19 cellular contexts compared by ENCODE assay signal in the genomic region with DNA sequence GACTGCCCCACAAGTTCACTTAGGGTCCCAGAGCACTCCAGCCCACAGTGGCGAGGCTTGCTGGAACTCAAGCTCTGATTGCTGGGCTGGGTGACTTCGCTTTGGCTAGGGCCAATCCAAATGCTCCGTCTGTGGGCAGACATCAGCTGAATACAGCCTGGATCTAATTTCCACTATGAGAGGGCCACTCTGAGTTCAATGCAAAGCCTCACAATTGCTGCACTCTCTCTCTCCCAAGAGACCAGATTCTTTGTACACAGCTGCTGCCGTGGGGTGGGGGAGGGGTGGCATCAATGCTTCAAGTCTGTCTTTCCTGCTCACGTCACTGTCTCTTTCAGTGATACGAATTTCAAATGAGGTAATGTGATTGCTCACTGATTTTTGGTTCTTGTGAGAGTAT. TPM values are rescaled to one million over a fixed set of nuclear protein-coding genes. Genes with fewer than 3 reads are reported as not detected.
A peak's percentile ranks its signal among the peaks of the same experiment; 100 is the strongest.
DNase-seq lines count a peak whose midpoint lies in the region; ATAC-seq, FAIRE-seq and TF ChIP-seq lines count a peak whose summit lies in the region.
"Had no signal": no experiment of that assay in that cellular context is flagged by ENCODE, and none has a peak within 500 bp of the region (broad histone marks: within the 10 kb centered on the region; RNA-seq: fewer than 3 reads in every experiment).

No MANE protein-coding gene starts in this region.

- DNase-seq in Right ventricle myocardium inferior (ENCODE audit: missing footprints) (no peak), left ventricle myocardium inferior (no peak), SK-N-DZ (ENCODE audit: low spot score) (peak; percentile 56), medulla oblongata (ENCODE audit: extremely low spot score) (peak; percentile 85), left colon (no peak), GM19239 (ENCODE audit: insufficient read length, low spot score) (no peak)
- DNase-seq in activated naive CD8-positive, alpha-beta T cell treated with anti-CD3 and anti-CD28 coated beads, Interleukin-2, amount 50 U/mL, for 24 hours: no peak
- DNase-seq: activated CD4-positive, alpha-beta memory T cell treated with anti-CD3 and anti-CD28 coated beads for 36 hours; activated T-cell treated with anti-CD3 and anti-CD28 coated beads, Interleukin-2, amount 50 U/mL, for 24 hours; effector memory CD4-positive, alpha-beta T cell; KG1; NCI-H1092; stimulated activated naive CD8-positive, alpha-beta T cell treated with anti-CD3 and anti-CD28 coated beads, Interleukin-15, amount 100 ng/mL, for 72 hours had no signal

- intact Hi-C loops in Right ventricle myocardium inferior (cut with DNase I) (no loop called here), left ventricle myocardium inferior (cut with micrococcal nuclease) (no loop called here), left colon (cut with DNase I, micrococcal nuclease) (no loop called here)

- H3K4me3 Mint-ChIP-seq in activated naive CD8-positive, alpha-beta T cell treated with anti-CD3 and anti-CD28 coated beads, Interleukin-2, amount 50 U/mL, for 24 hours: no peak overlapping the region
- H3K4me3 Mint-ChIP-seq: activated CD4-positive, alpha-beta memory T cell treated with anti-CD3 and anti-CD28 coated beads for 36 hours; activated T-cell treated with anti-CD3 and anti-CD28 coated beads, Interleukin-2, amount 50 U/mL, for 24 hours; stimulated activated naive CD8-positive, alpha-beta T cell treated with anti-CD3 and anti-CD28 coated beads, Interleukin-15, amount 100 ng/mL, for 72 hours had no signal

- H3K4me1 Mint-ChIP-seq in activated naive CD8-positive, alpha-beta T cell treated with anti-CD3 and anti-CD28 coated beads, Interleukin-2, amount 50 U/mL, for 24 hours: no peaks in the 10 kb centered on the region
- H3K4me1 Mint-ChIP-seq: stimulated activated naive CD8-positive, alpha-beta T cell treated with anti-CD3 and anti-CD28 coated beads, Interleukin-15, amount 100 ng/mL, for 72 hours had no signal

- peaks cover 4% of the 10 kb centered on the region for H3K4me1 ChIP-seq in left ventricle myocardium inferior

- H3K9me3 ChIP-seq in left ventricle myocardium inferior (replicated peaks): no peaks in the 10 kb centered on the region

- no peak for TF ChIP-seq CTCF in left ventricle myocardium inferior (IDR thresholded peaks at IDR 0.05; ENCODE audit: borderline replicate concordance)

- FAIRE-seq in GM19239 (lab: Jason Lieb, UNC): no peak
- FAIRE-seq: H54 had no signal

- ATAC-seq in Right ventricle myocardium inferior (peak; percentile 26), left colon (no peak), HG02798 (IDR thresholded peaks at IDR 0.05; ENCODE audit: poor library complexity, unreplicated experiment) (no peak)
- no peak for ATAC-seq in activated naive CD8-positive, alpha-beta T cell treated with anti-CD3 and anti-CD28 coated beads, Interleukin-2, amount 50 U/mL, for 24 hours
- ATAC-seq: activated naive CD4-positive, alpha-beta T cell treated with anti-CD3 and anti-CD28 coated beads, Interleukin-2, amount 50 U/mL, for 72 hours; stimulated activated naive CD8-positive, alpha-beta T cell treated with anti-CD3 and anti-CD28 coated beads, Interleukin-15, amount 100 ng/mL, for 72 hours had no signal

- no peaks in the 10 kb centered on the region for H3K36me3 Mint-ChIP-seq in activated naive CD8-positive, alpha-beta T cell treated with anti-CD3 and anti-CD28 coated beads, Interleukin-2, amount 50 U/mL, for 24 hours (ENCODE audit: low read depth)
- H3K36me3 Mint-ChIP-seq: activated CD4-positive, alpha-beta memory T cell treated with anti-CD3 and anti-CD28 coated beads for 36 hours had no signal

- H3K27ac ChIP-seq in left ventricle myocardium inferior (replicated peaks): no peak overlapping the region
- H3K27ac ChIP-seq: hepatocyte had no signal

- H3K27me3 Mint-ChIP-seq in activated naive CD8-positive, alpha-beta T cell treated with anti-CD3 and anti-CD28 coated beads, Interleukin-2, amount 50 U/mL, for 24 hours: peaks cover 12% of the 10 kb centered on the region

- no peaks in the 10 kb centered on the region for H3K36me3 ChIP-seq in left ventricle myocardium inferior

- peaks cover 6% of the 10 kb centered on the region for H3K9me3 Mint-ChIP-seq in activated naive CD8-positive, alpha-beta T cell treated with anti-CD3 and anti-CD28 coated beads, Interleukin-2, amount 50 U/mL, for 24 hours

- H3K4me3 ChIP-seq in left ventricle myocardium inferior: no peak overlapping the region
- H3K4me3 ChIP-seq: hepatocyte had no signal

- no peak overlapping the region for H3K27ac Mint-ChIP-seq in activated naive CD8-positive, alpha-beta T cell treated with anti-CD3 and anti-CD28 coated beads, Interleukin-2, amount 50 U/mL, for 24 hours
- H3K27ac Mint-ChIP-seq: activated CD4-positive, alpha-beta memory T cell treated with anti-CD3 and anti-CD28 coated beads for 36 hours; activated naive CD4-positive, alpha-beta T cell treated with anti-CD3 and anti-CD28 coated beads, Interleukin-2, amount 50 U/mL, for 72 hours; activated T-cell treated with anti-CD3 and anti-CD28 coated beads, Interleukin-2, amount 50 U/mL, for 24 hours; stimulated activated naive CD8-positive, alpha-beta T cell treated with anti-CD3 and anti-CD28 coated beads, Interleukin-15, amount 100 ng/mL, for 72 hours had no signal

- no peaks in the 10 kb centered on the region for H3K27me3 ChIP-seq in left ventricle myocardium inferior (ENCODE audit: low read depth)
- H3K27me3 ChIP-seq: hepatocyte had no signal

RNA-seq across cellular contexts. Expression of gene BPGM, which starts 47.3 kb away (rescaled TPM):
- 14.0 TPM for total RNA-seq in Right ventricle myocardium inferior
- 13.9 TPM for total RNA-seq in left ventricle myocardium inferior
- polyA plus RNA-seq in SK-N-DZ (2014; cell fraction: cytosol; rRNA removed): 23.5 and 26.7 TPM in 2 replicates
- polyA plus RNA-seq in SK-N-DZ (2014; cell fraction: nucleus; rRNA removed): 9.0 and 14.4 TPM in 2 replicates
- 1 to 10 TPM; 7.7 to 9.7 TPM for total RNA-seq in left colon

RNA-seq across cellular contexts. Expression of gene AKR1B15, which starts 50.5 kb away (rescaled TPM):
- total RNA-seq in Right ventricle myocardium inferior (not detected), left ventricle myocardium inferior (not detected), left colon (10 to 100 TPM in 1 of 2 donors, 1 to 10 TPM in 1; 7.8 to 14.0 TPM)
- not detected in 2 replicates for polyA plus RNA-seq in SK-N-DZ (2014; cell fraction: cytosol; rRNA removed)
- polyA plus RNA-seq in SK-N-DZ (2014; cell fraction: nucleus; rRNA removed): not detected in 2 replicates
- total RNA-seq: activated CD4-positive, alpha-beta memory T cell treated with anti-CD3 and anti-CD28 coated beads for 36 hours; activated naive CD4-positive, alpha-beta T cell treated with anti-CD3 and anti-CD28 coated beads, Interleukin-2, amount 50 U/mL, for 72 hours; cardiac septum; fibroblast of lung had no signal
- polyA plus RNA-seq: fibroblast of lung had no signal

Comparison
In these comparisons a context has a peak if more than half of its experiments do, and no peak if none do; other contexts are left out.
1. DNase-seq: peak in SK-N-DZ (single experiment) and medulla oblongata (single experiment); none in Right ventricle myocardium inferior (single experiment), left ventricle myocardium inferior (single experiment), left colon (0 of 2), activated naive CD8-positive, alpha-beta T cell treated with anti-CD3 and anti-CD28 coated beads, Interleukin-2, amount 50 U/mL, for 24 hours (single experiment) and GM19239 (single experiment).